13 cellular contexts compared by ENCODE assay signal in genomic region chr3:129014148-129014547, GRCh38. TPM values are rescaled to one million over a fixed set of nuclear protein-coding genes. Genes with fewer than 3 reads are reported as not detected.
DNase-seq lines count a peak whose midpoint lies in the region; ATAC-seq, FAIRE-seq and TF ChIP-seq lines count a peak whose summit lies in the region.
"Had no signal": no experiment of that assay in that cellular context is flagged by ENCODE, and none has a peak within 500 bp of the region (broad histone marks: within the 10 kb centered on the region; RNA-seq: fewer than 3 reads in every experiment).

No MANE protein-coding gene starts in this region.

- WGBS in sigmoid colon, 2 donors: 77 to 86% methylated on average over 13 of the region's 13 CpGs

- H3K4me3 ChIP-seq in bronchial epithelial cell (ENCODE audit: low read depth, low read length): no peak overlapping the region
- H3K4me3 ChIP-seq in kidney (ENCODE audit: low read length in 2 of 2): no peak overlapping the region
- H3K4me3 ChIP-seq in sigmoid colon: no peak overlapping the region
- H3K4me3 ChIP-seq in SJCRH30: no peak overlapping the region
- H3K4me3 ChIP-seq: breast epithelium had no signal

- TF ChIP-seq CTCF in bronchial epithelial cell (IDR thresholded peaks at IDR 0.05; ENCODE audit: insufficient read depth, low read length, severe bottlenecking) (no peak), kidney (IDR thresholded peaks at IDR 0.05; ENCODE audit: borderline replicate concordance, extremely low read depth, insufficient read depth) (no peak), sigmoid colon (IDR thresholded peaks at IDR 0.05) (no peak)

- no peaks in the 10 kb centered on the region for H3K36me3 ChIP-seq in bronchial epithelial cell (ENCODE audit: control insufficient read depth, insufficient read depth, low read length)
- peaks cover 0 to 3% of the 10 kb centered on the region in 2 donors for H3K36me3 ChIP-seq in kidney (ENCODE audit: control insufficient read depth in 1 of 2, insufficient read depth in 2 of 2, low read length in 2 of 2)
- no peaks in the 10 kb centered on the region for H3K36me3 ChIP-seq in sigmoid colon
- no peaks in the 10 kb centered on the region for H3K36me3 ChIP-seq in SJCRH30
- H3K36me3 ChIP-seq: breast epithelium had no signal

- H3K27ac ChIP-seq in kidney (ENCODE audit: low read depth in 2 of 2, low read length in 2 of 2) (peak overlapping the region in 1 of 2 donors; percentile 34), sigmoid colon (peak overlapping the region; percentile 47 to 69 (median 56)), SJCRH30 (no peak overlapping the region)

- no peaks in the 10 kb centered on the region for H3K27me3 ChIP-seq in bronchial epithelial cell (ENCODE audit: control insufficient read depth, insufficient read depth, low read length)
- H3K27me3 ChIP-seq in sigmoid colon: no peaks in the 10 kb centered on the region
- H3K27me3 ChIP-seq in SJCRH30: no peaks in the 10 kb centered on the region
- H3K27me3 ChIP-seq: breast epithelium had no signal

- no peak overlapping the region for H3K9ac ChIP-seq in kidney (ENCODE audit: low read length in 2 of 2)

- ATAC-seq in HG03025 (IDR thresholded peaks at IDR 0.05; ENCODE audit: low FRiP score, unreplicated experiment) (no peak), HG03342 (IDR thresholded peaks at IDR 0.05; ENCODE audit: unreplicated experiment) (no peak)
- ATAC-seq: stimulated activated memory B cell treated with anti-CD40 and anti-IgM and Interleukin-4, amounts not matched to agents 10 μg/mL and 1 μg/mL and 100 μg/mL, for 72 hours had no signal

- TF ChIP-seq EP300 in sigmoid colon (IDR thresholded peaks at IDR 0.05): no peak

- intact Hi-C loops in kidney (cut with DNase I) (no loop called here), sigmoid colon (cut with DNase I) (no loop called here)

- DNase-seq in M059J (ENCODE audit: low read depth): peak; percentile 14
- DNase-seq in bronchial epithelial cell (ENCODE audit: low read depth): no peak
- peak; percentile 79 for DNase-seq in kidney
- no peak for DNase-seq in sigmoid colon
- no peak for DNase-seq in SJCRH30
- no peak for DNase-seq in GOT3 (lab: John Stamatoyannopoulos, UW)
- DNase-seq: NCI-H2171 treated with DMSO at 0.1 percent for 48 hours, T1000 had no signal

- H3K4me1 ChIP-seq in kidney (ENCODE audit: control insufficient read depth in 1 of 2, insufficient read depth in 1 of 2, low read depth in 1 of 2, low read length in 2 of 2) (peaks cover 5 to 7% of the 10 kb centered on the region in 2 donors), sigmoid colon (peaks cover 0 to 21% (median 8%) of the 10 kb centered on the region in 4 donors), SJCRH30 (no peaks in the 10 kb centered on the region)
- H3K4me1 ChIP-seq: breast epithelium had no signal

- TF ChIP-seq POLR2A in sigmoid colon (IDR thresholded peaks at IDR 0.05): no peak

- H3K9me3 ChIP-seq in kidney (ENCODE audit: control insufficient read depth in 1 of 2, low read length in 2 of 2) (no peaks in the 10 kb centered on the region), sigmoid colon (no peaks in the 10 kb centered on the region), SJCRH30 (replicated peaks) (no peaks in the 10 kb centered on the region)
- H3K9me3 ChIP-seq: breast epithelium had no signal

- FAIRE-seq in bronchial epithelial cell (lab: Jason Lieb, UNC) (peak; percentile 18), kidney (lab: Jason Lieb, UNC) (no peak)
- FAIRE-seq: islet of Langerhans had no signal

RNA-seq across cellular contexts. Expression of gene EFCC1, which starts 13.0 kb away (rescaled TPM):
- not detected in 2 replicates for total RNA-seq in M059J (2014; rRNA removed; shearing (Covaris generic))
- total RNA-seq in bronchial epithelial cell: under 0.01 TPM in 1 of 2 replicates, not detected in the other
- 3.7 TPM for total RNA-seq in kidney
- polyA plus RNA-seq in kidney (ENCODE audit: insufficient read depth, low read depth, low replicate concordance): 2.4 TPM
- 10 to 100 TPM in 1 of 4 donors, 1 to 10 TPM in 3; 4.6 to 15.0 (median 5.3) TPM for total RNA-seq in sigmoid colon
- 1 to 10 TPM in 2 of 3 donors, under 1 TPM in 1; 0.46 to 2.4 (median 1.9) TPM for polyA plus RNA-seq in sigmoid colon
- 0.05 and 0.08 TPM in 2 replicates for total RNA-seq in SJCRH30 (2014; rRNA removed; shearing (Covaris generic))

RNA-seq across cellular contexts. Expression of gene CFAP92, which starts 20.3 kb away (rescaled TPM):
- total RNA-seq in M059J (2014; rRNA removed; shearing (Covaris generic)): 0.27 TPM in 1 of 2 replicates, not detected in the other
- total RNA-seq in bronchial epithelial cell: under 0.01 and 0.51 TPM in 2 replicates
- 0.60 TPM for total RNA-seq in kidney
- 0.56 TPM for polyA plus RNA-seq in kidney (ENCODE audit: insufficient read depth, low read depth, low replicate concordance)
- under 1 TPM in 3 of 4 donors, not detected in 1; under 0.01 to 0.83 (median 0.33) TPM for total RNA-seq in sigmoid colon
- 1 to 10 TPM in 1 of 3 donors, under 1 TPM in 1, not detected in 1; 0.61 to 1.2 TPM for polyA plus RNA-seq in sigmoid colon
- total RNA-seq in SJCRH30 (2014; rRNA removed; shearing (Covaris generic)): 0.12 TPM in 1 of 2 replicates, not detected in the other

RNA-seq across cellular contexts. Expression of gene GP9, which starts 46.4 kb away (rescaled TPM):
- not detected in 2 replicates for total RNA-seq in M059J (2014; rRNA removed; shearing (Covaris generic))
- total RNA-seq in bronchial epithelial cell: not detected in 2 replicates
- not detected for total RNA-seq in kidney
- polyA plus RNA-seq in kidney (ENCODE audit: insufficient read depth, low read depth, low replicate concordance): 0.49 TPM
- not detected for total RNA-seq in sigmoid colon
- under 1 TPM in 1 of 3 donors, not detected in 2; 0.26 TPM for polyA plus RNA-seq in sigmoid colon
- total RNA-seq in SJCRH30 (2014; rRNA removed; shearing (Covaris generic)): not detected in 2 replicates

Comparison
In these comparisons a context has a peak if more than half of its experiments do, and no peak if none do; other contexts are left out.
1. DNase-seq: peak in M059J (single experiment) and kidney (single experiment); none in bronchial epithelial cell (single experiment), sigmoid colon (single experiment), SJCRH30 (0 of 2) and GOT3 (single experiment).